Comparison of ENCODE assay signal across 8 cellular contexts in the genomic region with DNA sequence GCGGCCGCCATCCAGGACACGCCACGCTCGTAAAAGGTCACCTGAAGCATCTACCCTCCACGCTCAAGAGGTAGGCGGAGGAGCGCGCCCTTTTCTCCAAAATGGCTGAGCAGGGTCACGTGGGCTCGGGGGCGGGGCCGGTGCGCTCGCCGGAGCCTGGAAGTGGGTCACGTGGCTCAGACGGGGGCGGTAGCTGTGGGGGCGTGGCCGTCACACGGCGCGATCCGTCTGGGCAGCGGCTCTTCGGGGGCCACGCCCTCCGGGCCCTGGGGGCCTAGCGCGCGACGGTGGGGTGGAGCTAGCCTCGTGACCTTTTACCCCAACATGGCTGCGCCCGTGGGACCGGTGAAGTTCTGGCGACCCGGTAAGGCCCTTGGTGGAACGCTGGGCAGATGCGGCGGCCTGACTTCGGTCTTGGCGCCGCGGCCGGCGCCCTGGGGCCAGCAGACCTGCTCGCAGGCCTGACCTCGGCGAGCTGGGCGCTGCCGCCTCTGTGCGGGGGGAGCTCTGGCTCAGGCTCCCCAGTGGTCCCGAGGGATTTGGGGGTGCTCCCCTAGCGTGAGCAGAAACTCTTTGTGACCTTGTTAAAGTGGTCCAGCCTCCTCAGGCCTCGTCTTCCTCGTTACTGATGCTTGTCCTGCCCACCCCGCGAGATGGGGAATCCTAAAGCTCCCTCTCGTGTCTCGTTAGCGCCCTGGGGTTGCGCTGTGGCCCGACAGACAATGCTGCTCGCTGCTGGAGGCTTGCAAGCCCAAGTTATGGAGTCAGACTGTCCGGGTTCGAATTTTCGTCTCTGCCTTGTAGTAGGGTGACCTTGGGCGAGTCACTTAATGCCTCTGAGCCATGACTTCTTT. TPM values are rescaled to one million over a fixed set of nuclear protein-coding genes. Genes with fewer than 3 reads are reported as not detected.
DNase-seq lines count a peak whose midpoint lies in the region; ATAC-seq, FAIRE-seq and TF ChIP-seq lines count a peak whose summit lies in the region.

A gene with protein sequence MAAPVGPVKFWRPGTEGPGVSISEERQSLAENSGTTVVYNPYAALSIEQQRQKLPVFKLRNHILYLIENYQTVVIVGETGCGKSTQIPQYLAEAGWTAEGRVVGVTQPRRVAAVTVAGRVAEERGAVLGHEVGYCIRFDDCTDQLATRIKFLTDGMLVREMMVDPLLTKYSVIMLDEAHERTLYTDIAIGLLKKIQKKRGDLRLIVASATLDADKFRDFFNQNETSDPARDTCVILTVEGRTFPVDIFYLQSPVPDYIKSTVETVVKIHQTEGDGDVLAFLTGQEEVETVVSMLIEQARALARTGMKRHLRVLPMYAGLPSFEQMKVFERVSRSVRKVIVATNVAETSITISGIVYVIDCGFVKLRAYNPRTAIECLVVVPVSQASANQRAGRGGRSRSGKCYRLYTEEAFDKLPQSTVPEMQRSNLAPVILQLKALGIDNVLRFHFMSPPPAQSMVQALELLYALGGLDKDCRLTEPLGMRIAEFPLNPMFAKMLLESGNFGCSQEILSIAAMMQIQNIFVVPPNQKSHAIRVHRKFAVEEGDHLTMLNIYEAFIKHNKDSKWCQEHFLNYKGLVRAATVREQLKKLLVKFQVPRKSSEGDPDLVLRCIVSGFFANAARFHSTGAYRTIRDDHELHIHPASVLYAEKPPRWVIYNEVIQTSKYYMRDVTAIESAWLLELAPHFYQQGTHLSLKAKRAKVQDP (plus strand): TSS at position 301 of the 854 bp plus-strand sequence. CDS start 24 bp downstream, at position 325.

- peak within 1 kb of the TSS; percentile 74; the same call in 1 of the 2 replicates for H2AFZ ChIP-seq in H1 (ENCODE audit: low read length)

- H3K9ac ChIP-seq in H1 (replicated peaks in 1 of 4; ENCODE audit: extremely low read depth in 1 of 4, low read depth in 3 of 4, low read length in 3 of 4) (peak within 1 kb of the TSS; percentile 91 to 98 (median 98)), mesendoderm (ENCODE audit: low read length) (peak within 1 kb of the TSS; percentile 98)

- H3K27ac ChIP-seq in H1 (ENCODE audit: low read depth, low read length), result peak within 1 kb of the TSS; percentile 92
- peak within 1 kb of the TSS; percentile 82 for H3K27ac ChIP-seq in mesendoderm (ENCODE audit: low read depth, low read length)

- H3K4me3 ChIP-seq in Caco-2 (ENCODE audit: low read depth, low read length) (peak within 1 kb of the TSS; percentile 84), H1 (ENCODE audit: extremely low read depth in 1 of 4, insufficient read depth in 2 of 4, low read depth in 3 of 4, low read length in 4 of 4) (peak within 1 kb of the TSS; percentile 79 to 100 (median 96)), mesendoderm (ENCODE audit: low read length) (peak within 1 kb of the TSS; percentile 75)

- POLR2A ChIA-PET in Caco-2 (lab: Charles Lee) (interaction anchor here (0.5 to 2.7 kb wide), 18 partner anchors 9 to 490 kb away, joined by 3 to 55 read pairs (median 4); a partner anchor contains a TSS), H1 (lab: Charles Lee; ENCODE audit: partially characterized antibody) (interaction anchor here (0.6 to 6.0 kb wide), 27 partner anchors 9 to 409 kb away, joined by 3 to 56 read pairs (median 4); a partner anchor contains a TSS)

- TF ChIP-seq CTCF in Caco-2 (IDR thresholded peaks at IDR 0.05; ENCODE audit: insufficient read depth in 1 of 2, low read depth in 1 of 2, low read length in 1 of 2, severe bottlenecking in 1 of 2, unreplicated experiment in 1 of 2), result peak; percentile 30 to 76
- TF ChIP-seq CTCF in H1 (IDR thresholded peaks at IDR 0.05; ENCODE audit: control extremely low read depth in 1 of 3, insufficient read depth in 1 of 3, low read depth in 1 of 3, low read length in 3 of 3), result no peak

- H3K23me2 ChIP-seq in H1 (ENCODE audit: low read depth, low read length), result peaks cover 4% of the 10 kb centered on the region

- peak; percentile 100 for DNase-seq in Caco-2
- DNase-seq in HT1080 (ENCODE audit: low read depth), result peak; percentile 96
- DNase-seq in NOMO-1 treated with DMSO at 0.1 percent for 48 hours (lab: John Stamatoyannopoulos, UW; ENCODE audit: unreplicated experiment), result peak; percentile 97
- peak; percentile 93 to 97 (median 95) for DNase-seq in activated CD8-positive, alpha-beta memory T cell treated with anti-CD3 and anti-CD28 coated beads for 48 hours (ENCODE audit: low read depth in 2 of 3, low spot score in 2 of 3)
- peak; percentile 91 to 97 for DNase-seq in H1 (ENCODE audit: low read depth in 1 of 2, low spot score in 2 of 2)
- DNase-seq in mesendoderm, result peak; percentile 98
- peak; percentile 96 for DNase-seq in stimulated activated CD8-positive, alpha-beta memory T cell treated with anti-CD3 and anti-CD28 coated beads, Interleukin-15, amount 100 ng/mL, for 1 hour (ENCODE audit: low read depth)

- H4K8ac ChIP-seq in H1 (ENCODE audit: extremely low read depth, insufficient read depth, low read length), result peak within 1 kb of the TSS; percentile 99
- H4K8ac ChIP-seq in mesendoderm (ENCODE audit: low read depth, low read length), result peak within 1 kb of the TSS; percentile 44

- H3K79me2 ChIP-seq in H1 (ENCODE audit: control insufficient read depth in 1 of 2, insufficient read depth in 2 of 2, low read length in 2 of 2), result peaks cover 4 to 54% of the 10 kb centered on the region in 2 experiments; a peak in 3 of 4 replicates
- H3K79me2 ChIP-seq in mesendoderm (ENCODE audit: control insufficient read depth, insufficient read depth, low read length), result peaks cover 16% of the 10 kb centered on the region

- H3K4me1 ChIP-seq in Caco-2, result peaks cover 14% of the 10 kb centered on the region; the same call in 1 of the 2 replicates
- H3K4me1 ChIP-seq in H1 (replicated peaks in 1 of 4; ENCODE audit: control insufficient read depth in 3 of 4, insufficient read depth in 4 of 4, low read length in 3 of 4), result peaks cover 0 to 6% (median 0%) of the 10 kb centered on the region in 4 experiments; a peak in 1 of 7 replicates
- H3K4me1 ChIP-seq in mesendoderm (ENCODE audit: control insufficient read depth, low read depth, low read length), result no peaks in the 10 kb centered on the region

- no peaks in the 10 kb centered on the region for H3K27me3 Mint-ChIP-seq in Caco-2 (ENCODE audit: insufficient read depth, unreplicated experiment)

- no peak within 1 kb of the TSS for H3K14ac ChIP-seq in H1 (ENCODE audit: insufficient read length)

- H2BK120ac ChIP-seq in H1 (replicated peaks; ENCODE audit: low read depth, low read length) (no peak within 1 kb of the TSS), mesendoderm (ENCODE audit: low read depth, low read length) (no peak within 1 kb of the TSS)

- H3K4me1 Mint-ChIP-seq in Caco-2 (ENCODE audit: low read depth, unreplicated experiment), result peaks cover 20% of the 10 kb centered on the region

- CTCF ChIA-PET in Caco-2 (lab: Charles Lee) (interaction anchor here (0.9 to 3.4 kb wide), 15 partner anchors 9 to 102 kb away, joined by 3 to 32 read pairs (median 5); a partner anchor contains a TSS), H1 (lab: Charles Lee; ENCODE audit: partially characterized antibody) (interaction anchor here (1.1 to 1.6 kb wide), 7 partner anchors 11 to 237 kb away, joined by 3 to 5 read pairs (median 3); no protein-coding TSS in a partner anchor)

- no peak for FAIRE-seq in H1 (lab: Jason Lieb, UNC)

- no TSS peak for BruUV-seq in Caco-2 (replicated peaks; lab: Mats Ljungman, UMichigan)

- TF ChIP-seq EP300 in H1 (IDR thresholded peaks at IDR 0.05; ENCODE audit: borderline replicate concordance in 1 of 2, low read depth in 2 of 2, low read length in 2 of 2), result no peak

- H4K5ac ChIP-seq in H1 (ENCODE audit: insufficient read length, low read depth, low read length) (peak within 1 kb of the TSS; percentile 96), mesendoderm (ENCODE audit: low read length) (peak within 1 kb of the TSS; percentile 64)

- ATAC-seq in GM21360 (IDR thresholded peaks at IDR 0.05; ENCODE audit: unreplicated experiment), result peak; percentile 91

- peak within 1 kb of the TSS; percentile 96 for H3K27ac Mint-ChIP-seq in Caco-2 (ENCODE audit: unreplicated experiment)

- H3K4ac ChIP-seq in H1 (replicated peaks; ENCODE audit: insufficient read length, low read depth, low read length) (peak within 1 kb of the TSS; percentile 99), mesendoderm (ENCODE audit: low read depth, low read length) (peak within 1 kb of the TSS; percentile 93)

- intact Hi-C loops in Caco-2 (cut with micrococcal nuclease; ENCODE audit: unreplicated experiment), result loop anchor here (1.0 to 2.0 kb wide), 5 partner anchors 29 to 102 kb away; no protein-coding TSS in a partner anchor

- H3K36me3 Mint-ChIP-seq in Caco-2 (ENCODE audit: insufficient read depth, unreplicated experiment), result peaks cover 23% of the 10 kb centered on the region

- peak within 1 kb of the TSS; percentile 92 for H3K4me3 Mint-ChIP-seq in Caco-2 (ENCODE audit: unreplicated experiment)

- TF ChIP-seq POLR2A in H1 (IDR thresholded peaks at IDR 0.05; ENCODE audit: control extremely low read depth in 1 of 2, low read depth in 2 of 2, low read length in 2 of 2), result peak; percentile 91 to 94

- H4K91ac ChIP-seq in H1 (replicated peaks; ENCODE audit: insufficient read length, low read length), result peak within 1 kb of the TSS; percentile 97

- H3K18ac ChIP-seq in H1 (ENCODE audit: extremely low read depth, low read length), result peak within 1 kb of the TSS; percentile 80
- peak within 1 kb of the TSS; percentile 31 for H3K18ac ChIP-seq in mesendoderm (ENCODE audit: low read length)

- TF ChIP-seq RAD21 in H1 (IDR thresholded peaks at IDR 0.05 in 1 of 2, conservative IDR thresholded peaks at IDR 0.05 in 1 of 2; ENCODE audit: low read depth in 2 of 2, low read length in 2 of 2), result no peak

- no peaks in the 10 kb centered on the region for H3K27me3 ChIP-seq in Caco-2 (replicated peaks; ENCODE audit: control insufficient read depth, insufficient read depth, low read length)
- H3K27me3 ChIP-seq in H1 (replicated peaks in 1 of 4; ENCODE audit: control insufficient read depth in 3 of 4, extremely low read depth in 1 of 4, insufficient read depth in 3 of 4, low read length in 3 of 4), result no peaks in the 10 kb centered on the region
- no peaks in the 10 kb centered on the region for H3K27me3 ChIP-seq in mesendoderm (ENCODE audit: insufficient read depth, low read length, poor library complexity)

- 2% methylated on average over 59 of the region's 70 CpGs; no CpG with 5 or more reads in 1 of the 2 experiments for WGBS in H1 (ENCODE audit: extremely low coverage in 1 of 2, insufficient coverage in 1 of 2, insufficient read length in 1 of 2, insufficient replicate concordance in 2 of 2, low coverage in 1 of 2, low lambda C conversion rate in 2 of 2, missing lambda C conversion rate in 1 of 2), 2 experiments
- no CpG with 5 or more reads among the region's 70 CpGs for WGBS in mesendoderm (ENCODE audit: extremely low coverage, insufficient coverage, low lambda C conversion rate)

- no peaks in the 10 kb centered on the region for H3K9me3 Mint-ChIP-seq in Caco-2 (ENCODE audit: unreplicated experiment)

- H3K23ac ChIP-seq in H1 (ENCODE audit: insufficient read length), result no peak within 1 kb of the TSS
- peak within 1 kb of the TSS; percentile 51 for H3K23ac ChIP-seq in mesendoderm (ENCODE audit: low read length)

- H3K56ac ChIP-seq in H1 (replicated peaks; ENCODE audit: insufficient read length, low read depth, low read length) (peak within 1 kb of the TSS; percentile 97), mesendoderm (ENCODE audit: low read length) (peak within 1 kb of the TSS; percentile 98)

- H3K79me1 ChIP-seq in H1 (ENCODE audit: low read depth, low read length) (no peaks in the 10 kb centered on the region), mesendoderm (ENCODE audit: low read length) (peaks cover 11% of the 10 kb centered on the region)

- no peaks in the 10 kb centered on the region for H3K9me3 ChIP-seq in Caco-2
- no peaks in the 10 kb centered on the region for H3K9me3 ChIP-seq in H1 (ENCODE audit: insufficient read depth in 2 of 2, low read depth in 1 of 2, low read length in 1 of 2)

- no peak within 1 kb of the TSS for H2BK20ac ChIP-seq in H1 (ENCODE audit: low read length)

- H4K20me1 ChIP-seq in H1 (replicated peaks in 1 of 2; ENCODE audit: control insufficient read depth in 1 of 2, insufficient read depth in 2 of 2, low read length in 2 of 2), result peaks cover 0 to 2% of the 10 kb centered on the region in 2 experiments

- peak within 1 kb of the TSS; percentile 91 for H2BK5ac ChIP-seq in H1 (ENCODE audit: low read depth, low read length)
- H2BK5ac ChIP-seq in mesendoderm (ENCODE audit: low read length), result peak within 1 kb of the TSS; percentile 78

- H2BK12ac ChIP-seq in H1 (ENCODE audit: low read depth, low read length), result peak within 1 kb of the TSS; percentile 65; the same call in 1 of the 2 replicates

- H3K36me3 ChIP-seq in Caco-2 (ENCODE audit: control insufficient read depth, insufficient read depth, low read length) (no peaks in the 10 kb centered on the region), H1 (ENCODE audit: control insufficient read depth in 2 of 4, insufficient read depth in 4 of 4, low read length in 3 of 4) (peaks cover 0 to 8% (median 0%) of the 10 kb centered on the region in 4 experiments; a peak in 1 of 8 replicates), mesendoderm (ENCODE audit: control insufficient read depth, insufficient read depth, low read length) (no peaks in the 10 kb centered on the region)

- H2AK5ac ChIP-seq in H1 (ENCODE audit: low read depth, low read length) (peak within 1 kb of the TSS; percentile 11; the same call in 1 of the 2 replicates), mesendoderm (ENCODE audit: low read length) (no peak within 1 kb of the TSS)

- H3K4me2 ChIP-seq in H1 (ENCODE audit: insufficient read depth in 1 of 2, low read depth in 2 of 2, low read length in 2 of 2) (peak within 1 kb of the TSS; percentile 84 to 96), mesendoderm (ENCODE audit: low read length) (peak within 1 kb of the TSS; percentile 82)

- H2BK15ac ChIP-seq in H1 (ENCODE audit: low read length) (no peak within 1 kb of the TSS), mesendoderm (replicated peaks; ENCODE audit: low read depth) (no peak within 1 kb of the TSS)

RNA-seq across cellular contexts. Expression of the gene that starts here (rescaled TPM):
- total RNA-seq in Caco-2 (2022), result 25.0 and 29.5 TPM in 2 replicates
- total RNA-seq in HT1080 (2014; rRNA removed; shearing (Covaris generic)), result 9.4 and 9.8 TPM in 2 replicates
- polyA plus RNA-seq in HT1080 (2015; cell fraction: cytosol; rRNA removed), result 6.5 and 7.7 TPM in 2 replicates
- 21.4 and 22.0 TPM in 2 replicates for polyA plus RNA-seq in HT1080 (2015; cell fraction: nucleus; rRNA removed)
- total RNA-seq in H1 (2021; fragmentation: NEBNext Ultra II Directional; extraction: Animal tissue kit (Norgen Biotek cat#: 25700)), result 20.1 and 21.9 TPM in 2 replicates
- polyA plus RNA-seq in H1 (2011; rRNA removed), result 21.6 and 27.7 TPM in 2 replicates
- polyA plus RNA-seq in H1 (2011; cell fraction: cytosol; rRNA removed), result 27.6 TPM
- polyA plus RNA-seq in H1 (2011; cell fraction: nucleus; rRNA removed), result 37.3 TPM
- 18.5 to 21.2 TPM (median 19.9 TPM) in 4 replicates for polyA plus RNA-seq in H1 (2012, experiment 1 of 2)
- 4.8 TPM for polyA plus RNA-seq in H1 (2012, experiment 2 of 2)
- polyA plus RNA-seq in H1 (2013, experiment 1 of 2), result 11.0 TPM
- 9.9 TPM for polyA plus RNA-seq in H1 (2013, experiment 2 of 2)
- polyA minus RNA-seq in H1 (2011; rRNA and poly(A)+ RNA removed), result 31.9 and 39.7 TPM in 2 replicates
- 15.6 TPM for polyA minus RNA-seq in H1 (2011; cell fraction: cytosol; rRNA and poly(A)+ RNA removed)
- 29.7 TPM for polyA minus RNA-seq in H1 (2011; cell fraction: nucleus; rRNA and poly(A)+ RNA removed)
- 11.1 TPM for polyA plus RNA-seq in mesendoderm (2013, experiment 1 of 2)
- 10.7 TPM for polyA plus RNA-seq in mesendoderm (2013, experiment 2 of 2)

Comparison
In these comparisons a context has a peak if more than half of its experiments do, and no peak if none do; other contexts are left out.
1. Peak in every context shown above with its lines: DNase-seq, ATAC-seq, H3K4me3 ChIP-seq and H3K27ac ChIP-seq.
2. CTCF ChIP-seq: peak in Caco-2 (2 of 2); none in H1 (0 of 3).